Comparison of ENCODE assay signal across 8 cellular contexts in the genomic region with DNA sequence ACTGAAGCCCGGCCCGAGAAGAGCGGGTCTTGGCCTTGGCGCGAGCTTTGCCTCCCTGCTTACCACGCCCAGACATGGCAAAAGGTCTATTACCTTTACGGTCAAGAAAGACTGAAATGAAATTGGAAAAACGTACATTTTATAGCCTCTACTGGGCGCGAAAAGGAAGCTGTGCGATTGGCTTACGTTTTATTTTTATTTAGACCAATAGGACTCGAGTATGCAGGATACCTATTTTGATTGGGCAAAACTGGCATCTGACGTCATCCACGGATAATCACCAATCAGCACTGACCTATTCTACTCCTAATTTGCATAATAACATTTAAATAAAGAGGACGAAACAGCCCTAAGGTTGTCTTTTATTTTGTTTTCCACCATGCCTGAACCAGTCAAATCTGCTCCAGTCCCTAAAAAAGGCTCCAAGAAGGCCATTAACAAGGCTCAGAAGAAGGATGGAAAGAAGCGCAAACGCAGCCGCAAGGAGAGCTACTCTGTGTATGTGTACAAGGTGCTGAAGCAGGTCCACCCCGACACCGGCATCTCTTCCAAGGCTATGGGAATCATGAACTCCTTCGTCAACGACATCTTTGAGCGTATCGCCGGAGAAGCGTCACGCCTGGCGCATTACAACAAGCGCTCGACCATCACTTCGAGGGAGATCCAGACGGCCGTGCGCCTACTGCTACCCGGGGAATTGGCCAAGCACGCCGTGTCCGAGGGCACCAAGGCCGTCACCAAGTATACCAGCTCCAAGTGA.
DNase-seq lines count a peak whose midpoint lies in the region; ATAC-seq, FAIRE-seq and TF ChIP-seq lines count a peak whose summit lies in the region.

No MANE protein-coding gene starts in this region.

- no peaks in the 10 kb centered on the region for H3K9me3 ChIP-seq in HUES64 (ENCODE audit: insufficient read depth, low read depth, low read length)

- H3K27ac ChIP-seq in HUES64 (ENCODE audit: low read depth, low read length) = peak overlapping the region; percentile 90

- FAIRE-seq in urothelium cell line (lab: Jason Lieb, UNC) = no peak

- intact Hi-C loops in left ventricle myocardium superior (cut with micrococcal nuclease) = no loop called here

- peak overlapping the region; percentile 69 for H3K4me3 ChIP-seq in HUES64 (ENCODE audit: low read length)

- peaks cover 28% of the 10 kb centered on the region for H3K4me1 ChIP-seq in HUES64 (ENCODE audit: insufficient read depth, low read length)

- no peaks in the 10 kb centered on the region for H3K27me3 ChIP-seq in HUES64 (ENCODE audit: insufficient read depth, low read length)

- ATAC-seq in GM21515 (IDR thresholded peaks at IDR 0.05; ENCODE audit: unreplicated experiment) (peak; percentile 54), SK-N-SH treated with all-trans-retinoic acid at 6 μM for 48 hours (peak; percentile 70), left ventricle myocardium superior (peak; percentile 85)

- H3K9ac ChIP-seq in HUES64 (ENCODE audit: low read depth, low read length) = peak overlapping the region; percentile 91

- WGBS in HUES64 = 33% methylated on average over 40 of the region's 40 CpGs

- DNase-seq in D341Med (ENCODE audit: low spot score) (peak; percentile 61), amniotic epithelial cell (ENCODE audit: low read depth) (peak; percentile 97), left ventricle myocardium superior (peak; percentile 35), pulmonary artery endothelial cell (ENCODE audit: low read depth, low spot score) (peak; percentile 90), urothelium cell line (ENCODE audit: low spot score) (no peak)

- no peaks in the 10 kb centered on the region for H3K36me3 ChIP-seq in HUES64 (ENCODE audit: insufficient read depth, low read length)

TF ChIP-seq in SK-N-SH treated with all-trans-retinoic acid at 6 μM for 48 hours, 23 proteins besides CTCF, POLR2A, EP300 and RAD21:
- no peak for TF ChIP-seq ZNF70 (CRISPR knock-in tag; IDR thresholded peaks at IDR 0.05)
- TF ChIP-seq SNAI2 (CRISPR knock-in tag; IDR thresholded peaks at IDR 0.05) = no peak
- TF ChIP-seq, protein P1, sequence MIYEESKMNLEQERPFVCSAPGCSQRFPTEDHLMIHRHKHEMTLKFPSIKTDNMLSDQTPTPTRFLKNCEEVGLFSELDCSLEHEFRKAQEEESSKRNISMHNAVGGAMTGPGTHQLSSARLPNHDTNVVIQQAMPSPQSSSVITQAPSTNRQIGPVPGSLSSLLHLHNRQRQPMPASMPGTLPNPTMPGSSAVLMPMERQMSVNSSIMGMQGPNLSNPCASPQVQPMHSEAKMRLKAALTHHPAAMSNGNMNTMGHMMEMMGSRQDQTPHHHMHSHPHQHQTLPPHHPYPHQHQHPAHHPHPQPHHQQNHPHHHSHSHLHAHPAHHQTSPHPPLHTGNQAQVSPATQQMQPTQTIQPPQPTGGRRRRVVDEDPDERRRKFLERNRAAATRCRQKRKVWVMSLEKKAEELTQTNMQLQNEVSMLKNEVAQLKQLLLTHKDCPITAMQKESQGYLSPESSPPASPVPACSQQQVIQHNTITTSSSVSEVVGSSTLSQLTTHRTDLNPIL (CRISPR knock-in tag; IDR thresholded peaks at IDR 0.05; ENCODE audit: low read depth) = no peak
- no peak for TF ChIP-seq GLIS3 (CRISPR knock-in tag; IDR thresholded peaks at IDR 0.05)
- TF ChIP-seq ZC3H10 (CRISPR knock-in tag; IDR thresholded peaks at IDR 0.05) = no peak
- TF ChIP-seq, protein P2, sequence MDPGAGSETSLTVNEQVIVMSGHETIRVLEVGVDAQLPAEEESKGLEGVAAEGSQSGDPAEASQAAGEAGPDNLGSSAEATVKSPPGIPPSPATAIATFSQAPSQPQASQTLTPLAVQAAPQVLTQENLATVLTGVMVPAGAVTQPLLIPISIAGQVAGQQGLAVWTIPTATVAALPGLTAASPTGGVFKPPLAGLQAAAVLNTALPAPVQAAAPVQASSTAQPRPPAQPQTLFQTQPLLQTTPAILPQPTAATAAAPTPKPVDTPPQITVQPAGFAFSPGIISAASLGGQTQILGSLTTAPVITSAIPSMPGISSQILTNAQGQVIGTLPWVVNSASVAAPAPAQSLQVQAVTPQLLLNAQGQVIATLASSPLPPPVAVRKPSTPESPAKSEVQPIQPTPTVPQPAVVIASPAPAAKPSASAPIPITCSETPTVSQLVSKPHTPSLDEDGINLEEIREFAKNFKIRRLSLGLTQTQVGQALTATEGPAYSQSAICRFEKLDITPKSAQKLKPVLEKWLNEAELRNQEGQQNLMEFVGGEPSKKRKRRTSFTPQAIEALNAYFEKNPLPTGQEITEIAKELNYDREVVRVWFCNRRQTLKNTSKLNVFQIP (CRISPR knock-in tag; IDR thresholded peaks at IDR 0.05; ENCODE audit: borderline replicate concordance, low read depth) = no peak
- TF ChIP-seq ZFP30 (CRISPR knock-in tag; IDR thresholded peaks at IDR 0.05) = no peak
- no peak for TF ChIP-seq BACH2 (CRISPR knock-in tag; IDR thresholded peaks at IDR 0.05; ENCODE audit: borderline replicate concordance)
- TF ChIP-seq, protein P3, sequence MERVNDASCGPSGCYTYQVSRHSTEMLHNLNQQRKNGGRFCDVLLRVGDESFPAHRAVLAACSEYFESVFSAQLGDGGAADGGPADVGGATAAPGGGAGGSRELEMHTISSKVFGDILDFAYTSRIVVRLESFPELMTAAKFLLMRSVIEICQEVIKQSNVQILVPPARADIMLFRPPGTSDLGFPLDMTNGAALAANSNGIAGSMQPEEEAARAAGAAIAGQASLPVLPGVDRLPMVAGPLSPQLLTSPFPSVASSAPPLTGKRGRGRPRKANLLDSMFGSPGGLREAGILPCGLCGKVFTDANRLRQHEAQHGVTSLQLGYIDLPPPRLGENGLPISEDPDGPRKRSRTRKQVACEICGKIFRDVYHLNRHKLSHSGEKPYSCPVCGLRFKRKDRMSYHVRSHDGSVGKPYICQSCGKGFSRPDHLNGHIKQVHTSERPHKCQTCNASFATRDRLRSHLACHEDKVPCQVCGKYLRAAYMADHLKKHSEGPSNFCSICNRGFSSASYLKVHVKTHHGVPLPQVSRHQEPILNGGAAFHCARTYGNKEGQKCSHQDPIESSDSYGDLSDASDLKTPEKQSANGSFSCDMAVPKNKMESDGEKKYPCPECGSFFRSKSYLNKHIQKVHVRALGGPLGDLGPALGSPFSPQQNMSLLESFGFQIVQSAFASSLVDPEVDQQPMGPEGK (CRISPR knock-in tag; IDR thresholded peaks at IDR 0.05; ENCODE audit: borderline replicate concordance) = no peak
- no peak for TF ChIP-seq ZNF8 (CRISPR knock-in tag; IDR thresholded peaks at IDR 0.05)
- no peak for TF ChIP-seq ISL1 (CRISPR knock-in tag; IDR thresholded peaks at IDR 0.05)
- TF ChIP-seq ZNF565 (CRISPR knock-in tag; conservative IDR thresholded peaks at IDR 0.05; ENCODE audit: low read depth) = no peak
- no peak for TF ChIP-seq ARNTL (CRISPR knock-in tag; IDR thresholded peaks at IDR 0.05; ENCODE audit: borderline replicate concordance, low read depth)
